In genomic region chr18:13471495-13471845, GRCh38 we compare ENCODE assay signal across 25 cellular contexts.
A peak's percentile ranks its signal among the peaks of the same experiment; 100 is the strongest.
DNase-seq lines count a peak whose midpoint lies in the region; ATAC-seq and TF ChIP-seq lines count a peak whose summit lies in the region.
"Had no signal": no experiment of that assay in that cellular context is flagged by ENCODE, and none has a peak within 500 bp of the region (broad histone marks: within the 10 kb centered on the region; RNA-seq: fewer than 3 reads in every experiment).

No MANE protein-coding gene starts in this region.

- H3K27ac ChIP-seq in left lung, result peak overlapping the region in 1 of 2 donors; percentile 60
- H3K27ac ChIP-seq in spleen, result peak overlapping the region in 5 of 8 donors; percentile 8 to 73 (median 63)
- H3K27ac ChIP-seq in H9 (ENCODE audit: insufficient read length, low read depth, low read length), result no peak overlapping the region
- H3K27ac ChIP-seq: HL-60, ovary, PC-9, SJCRH30 had no signal

- H2BK120ac ChIP-seq in H9 (ENCODE audit: low read depth, low read length, poor library complexity, severe bottlenecking), result no peak overlapping the region

- ATAC-seq in left lung (peak; percentile 15), GM21723 (IDR thresholded peaks at IDR 0.05; ENCODE audit: unreplicated experiment) (no peak)

- H3K36me3 Mint-ChIP-seq in activated T-cell treated with anti-CD3 and anti-CD28 coated beads, Interleukin-2, amount 50 U/mL, for 24 hours (ENCODE audit: low read depth), result peaks cover 72% of the 10 kb centered on the region
- peaks cover 24% of the 10 kb centered on the region for H3K36me3 Mint-ChIP-seq in dendritic cell treated with granulocyte-macrophage colony-stimulating factor and Interleukin-4, amounts not matched to agents 40 ng/mL and 50 ng/mL, for 4 days (ENCODE audit: low read depth)
- peaks cover 0 to 4% (median under 1%) of the 10 kb centered on the region in 3 experiments; a peak in 3 of 7 replicates for H3K36me3 Mint-ChIP-seq in H9 (ENCODE audit: insufficient read depth in 1 of 3, low read depth in 3 of 3)

- TF ChIP-seq POLR2A in spleen (IDR thresholded peaks at IDR 0.05), result no peak

- H3K9me3 ChIP-seq in left lung (no peaks in the 10 kb centered on the region), spleen (peaks cover 0 to 16% (median 5%) of the 10 kb centered on the region in 8 donors), H9 (ENCODE audit: control insufficient read depth, low read depth, low read length) (no peaks in the 10 kb centered on the region)
- H3K9me3 ChIP-seq: gastroesophageal sphincter, ovary, right lobe of liver, SJCRH30 had no signal

- no peak for DNase-seq in activated T-cell treated with anti-CD3 and anti-CD28 coated beads, Interleukin-2, amount 50 U/mL, for 24 hours
- DNase-seq in activated T-cell treated with anti-CD3 and anti-CD28 coated beads for 4 hours (no peak), left lung (no peak), spleen (peak; percentile 73), H9 (no peak), NCI-H2227 (lab: John Stamatoyannopoulos, UW; ENCODE audit: unreplicated experiment) (no peak)
- DNase-seq: activated CD4-positive, alpha-beta memory T cell treated with anti-CD3 and anti-CD28 coated beads for 36 hours; erythroblast; IMR-90; MG63; NCI-H1694; NCI-H226; ovary; PC-9; SJCRH30; stimulated activated CD4-positive, alpha-beta T cell treated with anti-CD3 and anti-CD28 coated beads, Interleukin-2, amount 100 ng/mL, for 24 hours; trophoblast cell had no signal

- H3K27me3 Mint-ChIP-seq in activated T-cell treated with anti-CD3 and anti-CD28 coated beads, Interleukin-2, amount 50 U/mL, for 24 hours, result no peaks in the 10 kb centered on the region
- H3K27me3 Mint-ChIP-seq in dendritic cell treated with granulocyte-macrophage colony-stimulating factor and Interleukin-4, amounts not matched to agents 40 ng/mL and 50 ng/mL, for 4 days, result no peaks in the 10 kb centered on the region
- H3K27me3 Mint-ChIP-seq in H9 (ENCODE audit: low read depth), result no peaks in the 10 kb centered on the region
- H3K27me3 Mint-ChIP-seq: activated CD4-positive, alpha-beta memory T cell treated with anti-CD3 and anti-CD28 coated beads for 36 hours; B cell; stimulated activated naive CD8-positive, alpha-beta T cell treated with anti-CD3 and anti-CD28 coated beads, Interleukin-15, Interleukin-2, amounts not matched to agents 100 ng/mL and 50 ng/mL, for 24 hours had no signal

- no peak overlapping the region for H4K5ac ChIP-seq in H9 (ENCODE audit: insufficient read length, low read depth, low read length)

- H3K36me3 ChIP-seq in left lung (no peaks in the 10 kb centered on the region), spleen (peaks cover 0 to 35% (median 0%) of the 10 kb centered on the region in 6 donors)
- H3K36me3 ChIP-seq: gastroesophageal sphincter, MG63, ovary, right lobe of liver, SJCRH30 had no signal

- WGBS in spleen, 5 donors, result 82 to 95% (median 91%) methylated on average over 9 of the region's 9 CpGs
- WGBS in H9 (ENCODE audit: extremely low coverage, insufficient read length, low lambda C conversion rate), result no CpG with 5 or more reads among the region's 9 CpGs

- peak overlapping the region; percentile 51 for H3K27ac Mint-ChIP-seq in activated T-cell treated with anti-CD3 and anti-CD28 coated beads, Interleukin-2, amount 50 U/mL, for 24 hours
- H3K27ac Mint-ChIP-seq in dendritic cell treated with granulocyte-macrophage colony-stimulating factor and Interleukin-4, amounts not matched to agents 40 ng/mL and 50 ng/mL, for 4 days, result peak overlapping the region; percentile 64
- no peak overlapping the region for H3K27ac Mint-ChIP-seq in H9
- H3K27ac Mint-ChIP-seq: activated CD4-positive, alpha-beta memory T cell treated with anti-CD3 and anti-CD28 coated beads for 36 hours; B cell had no signal

- H3K4me2 ChIP-seq in H9 (ENCODE audit: insufficient read depth, insufficient read length, low read length), result no peak overlapping the region
- H3K4me2 ChIP-seq: PC-9 had no signal

- H3K4me3 Mint-ChIP-seq in activated T-cell treated with anti-CD3 and anti-CD28 coated beads, Interleukin-2, amount 50 U/mL, for 24 hours, result no peak overlapping the region
- no peak overlapping the region for H3K4me3 Mint-ChIP-seq in dendritic cell treated with granulocyte-macrophage colony-stimulating factor and Interleukin-4, amounts not matched to agents 40 ng/mL and 50 ng/mL, for 4 days
- no peak overlapping the region for H3K4me3 Mint-ChIP-seq in H9
- H3K4me3 Mint-ChIP-seq: activated CD4-positive, alpha-beta memory T cell treated with anti-CD3 and anti-CD28 coated beads for 36 hours; B cell; stimulated activated naive CD8-positive, alpha-beta T cell treated with anti-CD3 and anti-CD28 coated beads, Interleukin-15, Interleukin-2, amounts not matched to agents 100 ng/mL and 50 ng/mL, for 24 hours; WTC11 had no signal

- H4K8ac ChIP-seq in H9 (replicated peaks; ENCODE audit: insufficient read length, low read depth, low read length), result no peak overlapping the region

- peaks cover 59% of the 10 kb centered on the region for H3K4me1 Mint-ChIP-seq in activated T-cell treated with anti-CD3 and anti-CD28 coated beads, Interleukin-2, amount 50 U/mL, for 24 hours (ENCODE audit: low read depth)
- peaks cover 45% of the 10 kb centered on the region for H3K4me1 Mint-ChIP-seq in dendritic cell treated with granulocyte-macrophage colony-stimulating factor and Interleukin-4, amounts not matched to agents 40 ng/mL and 50 ng/mL, for 4 days (ENCODE audit: low read depth)
- H3K4me1 Mint-ChIP-seq in H9, result peaks cover 23 to 25% of the 10 kb centered on the region in 2 experiments

- H3K79me1 ChIP-seq in H9 (ENCODE audit: insufficient read depth, low read depth, low read length, poor library complexity, severe bottlenecking), result no peaks in the 10 kb centered on the region

- no peak overlapping the region for H3K56ac ChIP-seq in H9 (ENCODE audit: insufficient read length, low read depth, low read length)

- H3K27me3 ChIP-seq in left lung (no peaks in the 10 kb centered on the region), spleen (replicated peaks in 1 of 7) (no peaks in the 10 kb centered on the region), H9 (ENCODE audit: insufficient read depth, low read length) (no peaks in the 10 kb centered on the region)
- H3K27me3 ChIP-seq: gastroesophageal sphincter, MG63, ovary, right lobe of liver, SJCRH30 had no signal

- H3K9ac ChIP-seq in H9 (ENCODE audit: extremely low read depth, insufficient read length, low read length), result no peak overlapping the region

- 0 out of 2 replicates have a peak, but pooled peaks cover 2% of the 10 kb centered on the region for H3K79me2 ChIP-seq in H9 (ENCODE audit: insufficient read depth, low read length)

- H4K20me1 ChIP-seq in H9 (ENCODE audit: control insufficient read depth, insufficient read depth, insufficient read length), result no peaks in the 10 kb centered on the region

- TF ChIP-seq CTCF in left lung (IDR thresholded peaks at IDR 0.05) (no peak), spleen (IDR thresholded peaks at IDR 0.05 in 8 of 11, conservative IDR thresholded peaks at IDR 0.05 in 3 of 11) (no peak), H9 (conservative IDR thresholded peaks at IDR 0.05) (no peak)

- peaks cover 11% of the 10 kb centered on the region for H3K9me3 Mint-ChIP-seq in activated T-cell treated with anti-CD3 and anti-CD28 coated beads, Interleukin-2, amount 50 U/mL, for 24 hours
- no peaks in the 10 kb centered on the region for H3K9me3 Mint-ChIP-seq in dendritic cell treated with granulocyte-macrophage colony-stimulating factor and Interleukin-4, amounts not matched to agents 40 ng/mL and 50 ng/mL, for 4 days
- H3K9me3 Mint-ChIP-seq in H9, result peaks cover 3 to 7% of the 10 kb centered on the region in 2 experiments; a peak in 4 of 5 replicates

- no peak overlapping the region for H3K14ac ChIP-seq in H9 (ENCODE audit: insufficient read depth, low read length)

- H2AK5ac ChIP-seq in H9 (ENCODE audit: insufficient read length, low read length), result no peak overlapping the region

- no peaks in the 10 kb centered on the region for H3K23me2 ChIP-seq in H9 (ENCODE audit: insufficient read length, low read depth, low read length, poor library complexity, severe bottlenecking)

- no peak overlapping the region for H3K4me3 ChIP-seq in left lung
- no peak overlapping the region for H3K4me3 ChIP-seq in spleen
- H3K4me3 ChIP-seq: gastroesophageal sphincter, MG63, ovary, PC-9, right lobe of liver, SJCRH30 had no signal

- no peak overlapping the region for H2BK20ac ChIP-seq in H9 (ENCODE audit: low read depth, low read length, poor library complexity, severe bottlenecking)

- no peak overlapping the region for H3K18ac ChIP-seq in H9 (ENCODE audit: insufficient read length, low read depth, low read length)

- no peak overlapping the region for H4K91ac ChIP-seq in H9 (ENCODE audit: insufficient read length, low read depth, low read length)

- H3K23ac ChIP-seq in H9 (ENCODE audit: insufficient read length, low read depth, low read length), result no peak overlapping the region

- no peak overlapping the region for H3T11ph ChIP-seq in H9 (ENCODE audit: low read length)

- no peak overlapping the region for H3K4ac ChIP-seq in H9 (ENCODE audit: low read depth, low read length)

- no peak overlapping the region for H2AFZ ChIP-seq in H9 (ENCODE audit: low read length)
- H2AFZ ChIP-seq: PC-9 had no signal

- intact Hi-C loops in dendritic cell treated with granulocyte-macrophage colony-stimulating factor and Interleukin-4, amounts not matched to agents 40 ng/mL and 50 ng/mL, for 4 days (cut with micrococcal nuclease), result no loop called here
- intact Hi-C loops in left lung (cut with DNase I), result no loop called here
- intact Hi-C loops in spleen (cut with DNase I; ENCODE audit: low total_unique reads), result no loop called here

- no peak overlapping the region for H2BK5ac ChIP-seq in H9 (ENCODE audit: insufficient read length, low read length)

- no peak overlapping the region for H2BK15ac ChIP-seq in H9 (ENCODE audit: low read depth, low read length)

- peaks cover 0 to 27% of the 10 kb centered on the region in 2 donors for H3K4me1 ChIP-seq in left lung
- H3K4me1 ChIP-seq in spleen, result peaks cover 0 to 46% (median 13%) of the 10 kb centered on the region in 6 donors
- H3K4me1 ChIP-seq in H9 (ENCODE audit: insufficient read depth, low read length), result no peaks in the 10 kb centered on the region
- H3K4me1 ChIP-seq: SJCRH30 had no signal

- H2BK12ac ChIP-seq in H9 (ENCODE audit: insufficient read length, low read depth, low read length), result no peak overlapping the region

Comparison
In these comparisons a context has a peak if more than half of its experiments do, and no peak if none do; other contexts are left out.
1. H3K27ac Mint-ChIP-seq: peak in activated T-cell treated with anti-CD3 and anti-CD28 coated beads, Interleukin-2, amount 50 U/mL, for 24 hours (single experiment) and dendritic cell treated with granulocyte-macrophage colony-stimulating factor and Interleukin-4, amounts not matched to agents 40 ng/mL and 50 ng/mL, for 4 days (single experiment); none in H9 (0 of 3).